In the genomic region with DNA sequence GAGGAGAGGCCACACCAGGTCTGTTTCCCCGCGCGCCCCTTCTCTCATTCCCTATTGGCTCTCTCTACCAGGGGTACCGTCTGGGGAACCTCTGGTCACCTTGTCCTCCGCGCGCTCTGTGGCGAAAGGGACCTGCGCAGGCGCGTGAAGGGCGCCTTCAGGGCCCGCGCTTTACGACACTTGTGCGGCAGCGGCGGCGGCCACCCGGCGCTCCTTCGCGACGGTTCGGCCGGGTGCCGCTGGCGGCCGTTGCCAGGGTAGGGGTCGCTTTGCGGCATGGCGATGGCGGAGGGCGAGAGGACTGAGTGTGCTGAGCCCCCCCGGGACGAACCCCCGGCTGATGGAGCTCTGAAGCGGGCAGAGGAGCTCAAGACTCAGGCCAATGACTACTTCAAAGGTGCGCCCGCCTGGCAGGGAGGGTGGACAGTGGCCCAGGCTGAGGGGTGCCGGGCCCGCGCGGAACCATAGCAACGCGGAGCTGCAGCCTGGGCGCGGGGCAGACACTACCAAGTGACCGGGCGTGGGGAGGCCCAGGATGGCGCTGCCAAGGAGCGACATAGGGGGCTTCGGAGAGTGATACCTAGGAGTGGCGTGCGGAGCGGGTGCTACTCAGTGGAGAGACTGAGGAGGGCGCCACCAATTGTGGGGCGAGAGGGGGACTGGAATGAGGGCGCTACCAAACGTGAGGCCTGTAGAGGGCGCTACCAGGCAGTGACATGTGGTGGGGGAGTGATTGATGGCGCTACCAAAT, we compare ENCODE assay signal across 8 cellular contexts. TPM values are rescaled to one million over a fixed set of nuclear protein-coding genes. Genes with fewer than 3 reads are reported as not detected.
DNase-seq lines count a peak whose midpoint lies in the region; ATAC-seq and TF ChIP-seq lines count a peak whose summit lies in the region.

A gene with protein sequence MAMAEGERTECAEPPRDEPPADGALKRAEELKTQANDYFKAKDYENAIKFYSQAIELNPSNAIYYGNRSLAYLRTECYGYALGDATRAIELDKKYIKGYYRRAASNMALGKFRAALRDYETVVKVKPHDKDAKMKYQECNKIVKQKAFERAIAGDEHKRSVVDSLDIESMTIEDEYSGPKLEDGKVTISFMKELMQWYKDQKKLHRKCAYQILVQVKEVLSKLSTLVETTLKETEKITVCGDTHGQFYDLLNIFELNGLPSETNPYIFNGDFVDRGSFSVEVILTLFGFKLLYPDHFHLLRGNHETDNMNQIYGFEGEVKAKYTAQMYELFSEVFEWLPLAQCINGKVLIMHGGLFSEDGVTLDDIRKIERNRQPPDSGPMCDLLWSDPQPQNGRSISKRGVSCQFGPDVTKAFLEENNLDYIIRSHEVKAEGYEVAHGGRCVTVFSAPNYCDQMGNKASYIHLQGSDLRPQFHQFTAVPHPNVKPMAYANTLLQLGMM (plus strand): TSS at position 267 of the 751 bp plus-strand sequence. CDS start 10 bp downstream, at position 277.

- H3K36me3 Mint-ChIP-seq in chondrocyte (ENCODE audit: low read depth), result peaks cover 8% of the 10 kb centered on the region

- H3K36me3 ChIP-seq in kidney epithelial cell (ENCODE audit: control insufficient read depth, insufficient read depth, low read length), result no peaks in the 10 kb centered on the region

- peak within 1 kb of the TSS; percentile 94 for H3K27ac Mint-ChIP-seq in chondrocyte (ENCODE audit: unreplicated experiment)

- DNase-seq in AG09309 (ENCODE audit: low read depth) (peak; percentile 51), NCI-H460 (ENCODE audit: extremely low read depth, low read depth) (peak; percentile 85), chondrocyte (ENCODE audit: low spot score) (peak; percentile 98), kidney epithelial cell (ENCODE audit: low read depth) (peak; percentile 57)
- DNase-seq in activated CD4-positive, alpha-beta T cell treated with anti-CD3 and anti-CD28 coated beads for 24 hours (ENCODE audit: low read depth in 2 of 2), result peak; percentile 74 to 86
- peak; percentile 76 to 87 for DNase-seq in stimulated activated CD4-positive, alpha-beta T cell treated with anti-CD3 and anti-CD28 coated beads, Interleukin-15, amount 100 ng/mL, for 48 hours (ENCODE audit: low read depth in 2 of 2)

- ATAC-seq in GM19023 (IDR thresholded peaks at IDR 0.05; ENCODE audit: unreplicated experiment) (peak; percentile 52), HG03354 (IDR thresholded peaks at IDR 0.05; ENCODE audit: poor library complexity, severe bottlenecking, unreplicated experiment) (peak; percentile 65)

- H3K4me3 ChIP-seq in AG09309 (ENCODE audit: control insufficient read depth, low read depth, low read length) (peak within 1 kb of the TSS; percentile 97), kidney epithelial cell (ENCODE audit: low read depth, low read length) (peak within 1 kb of the TSS; percentile 99)

- no peaks in the 10 kb centered on the region for H3K27me3 ChIP-seq in kidney epithelial cell (ENCODE audit: control insufficient read depth, insufficient read depth, low read length)

- TF ChIP-seq CTCF in AG09309 (IDR thresholded peaks at IDR 0.05; ENCODE audit: control insufficient read depth, insufficient read depth, low read depth, low read length, missing control alignments) (peak; percentile 94), chondrocyte (IDR thresholded peaks at IDR 0.05) (peak; percentile 91), kidney epithelial cell (IDR thresholded peaks at IDR 0.05; ENCODE audit: insufficient read depth, low read length, poor library complexity, severe bottlenecking) (peak; percentile 100)

- H3K27me3 Mint-ChIP-seq in chondrocyte (ENCODE audit: low read depth), result no peaks in the 10 kb centered on the region

- H3K4me3 Mint-ChIP-seq in chondrocyte (ENCODE audit: unreplicated experiment), result peak within 1 kb of the TSS; percentile 97

- peaks cover 53% of the 10 kb centered on the region for H3K4me1 Mint-ChIP-seq in chondrocyte (ENCODE audit: low read depth)

- no peaks in the 10 kb centered on the region for H3K9me3 Mint-ChIP-seq in chondrocyte (ENCODE audit: low read depth)

RNA-seq across cellular contexts. Expression of the gene that starts here (rescaled TPM):
- total RNA-seq in NCI-H460 (2014; rRNA removed; shearing (Covaris generic)), result 35.0 and 41.2 TPM in 2 replicates
- 67.6 and 84.3 TPM in 2 replicates for polyA plus RNA-seq in NCI-H460 (2014; cell fraction: nucleus; rRNA removed)
- total RNA-seq in chondrocyte, result 62.5 to 90.6 TPM (median 62.6 TPM) in 3 replicates
- total RNA-seq in kidney epithelial cell, result 68.2 and 83.0 TPM in 2 replicates

Comparison
In these comparisons a context has a peak if more than half of its experiments do, and no peak if none do; other contexts are left out.
1. Peak in every context shown above with its lines: DNase-seq, ATAC-seq and H3K4me3 ChIP-seq.